ENCODE assay signal across 12 cellular contexts in the genomic region with DNA sequence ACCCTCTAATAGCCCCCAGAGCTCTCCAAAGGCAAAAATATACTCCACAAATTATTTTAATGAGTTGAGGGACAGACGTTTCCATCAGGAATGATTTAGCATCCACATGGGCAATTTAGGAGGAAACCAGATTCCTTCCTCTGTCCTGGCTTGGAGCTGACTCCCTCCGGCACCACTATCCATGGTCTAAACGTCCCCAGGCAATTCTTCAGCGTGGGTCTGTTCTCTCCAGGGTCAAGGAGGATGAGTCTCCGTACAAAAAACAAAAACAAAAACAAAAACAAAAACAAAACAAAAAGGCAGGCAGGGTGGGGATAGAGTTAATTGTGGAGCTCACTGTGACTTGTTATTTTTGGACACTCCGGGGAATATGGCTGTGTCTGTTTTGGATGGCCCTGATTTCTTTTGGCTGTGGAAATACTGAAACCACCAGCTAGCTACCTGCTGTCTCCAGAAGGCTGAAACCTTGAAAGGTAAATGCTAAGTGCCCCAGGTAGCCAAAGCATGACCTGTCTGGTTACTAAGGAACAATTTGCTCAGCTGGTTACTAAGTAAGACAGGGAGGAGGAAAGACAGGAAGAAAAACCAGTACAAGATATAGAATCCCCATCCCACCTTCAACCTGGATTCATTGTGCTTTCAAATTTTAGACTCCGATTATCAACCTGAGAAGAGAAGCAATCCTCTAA.
"Had no signal": no experiment of that assay in that cellular context is flagged by ENCODE, and none has a peak within 500 bp of the region (broad histone marks: within the 10 kb centered on the region; RNA-seq: fewer than 3 reads in every experiment).

No MANE protein-coding gene starts in this region.

- H3K27ac Mint-ChIP-seq: activated CD4-positive, alpha-beta memory T cell treated with anti-CD3 and anti-CD28 coated beads, Interleukin-2, amount 10 ng/mL, durations not matched to agents 7 days and 5 days; activated naive CD8-positive, alpha-beta T cell treated with anti-CD3 and anti-CD28 coated beads, Interleukin-2, amount 10 ng/mL, durations not matched to agents 7 days and 5 days; stimulated activated naive CD8-positive, alpha-beta T cell treated with anti-CD3 and anti-CD28 coated beads, Interleukin-15, amount 100 ng/mL, for 72 hours had no signal

- DNase-seq: activated CD4-positive, alpha-beta memory T cell treated with anti-CD3 and anti-CD28 coated beads, Interleukin-2, amount 10 ng/mL, durations not matched to agents 7 days and 5 days; activated CD8-positive, alpha-beta memory T cell treated with anti-CD3 and anti-CD28 coated beads, Interleukin-2, amount 50 U/mL, for 48 hours; activated naive CD8-positive, alpha-beta T cell treated with anti-CD3 and anti-CD28 coated beads, Interleukin-2, amount 10 ng/mL, durations not matched to agents 7 days and 5 days; anterior cingulate cortex; dorsolateral prefrontal cortex; foreskin keratinocyte; head of caudate nucleus; left ventricle myocardium inferior; mesenchymal stem cell; stimulated activated CD4-positive, alpha-beta T cell treated with anti-CD3 and anti-CD28 coated beads, Interleukin-4, amount 100 ng/mL, for 1 hour; stimulated activated naive CD8-positive, alpha-beta T cell treated with anti-CD3 and anti-CD28 coated beads, Interleukin-15, amount 100 ng/mL, for 72 hours; testis had no signal

- H3K27ac ChIP-seq: dorsolateral prefrontal cortex, foreskin keratinocyte, left ventricle myocardium inferior, testis had no signal

- H3K36me3 Mint-ChIP-seq: activated naive CD8-positive, alpha-beta T cell treated with anti-CD3 and anti-CD28 coated beads, Interleukin-2, amount 10 ng/mL, durations not matched to agents 7 days and 5 days had no signal

- H3K9me3 Mint-ChIP-seq: activated CD4-positive, alpha-beta memory T cell treated with anti-CD3 and anti-CD28 coated beads, Interleukin-2, amount 10 ng/mL, durations not matched to agents 7 days and 5 days; activated naive CD8-positive, alpha-beta T cell treated with anti-CD3 and anti-CD28 coated beads, Interleukin-2, amount 10 ng/mL, durations not matched to agents 7 days and 5 days had no signal

- H3K4me1 Mint-ChIP-seq: activated CD4-positive, alpha-beta memory T cell treated with anti-CD3 and anti-CD28 coated beads, Interleukin-2, amount 10 ng/mL, durations not matched to agents 7 days and 5 days; activated naive CD8-positive, alpha-beta T cell treated with anti-CD3 and anti-CD28 coated beads, Interleukin-2, amount 10 ng/mL, durations not matched to agents 7 days and 5 days; stimulated activated naive CD8-positive, alpha-beta T cell treated with anti-CD3 and anti-CD28 coated beads, Interleukin-15, amount 100 ng/mL, for 72 hours had no signal

- H3K4me1 ChIP-seq: foreskin keratinocyte, left ventricle myocardium inferior, testis had no signal

- ATAC-seq: foreskin keratinocyte; stimulated activated naive CD8-positive, alpha-beta T cell treated with anti-CD3 and anti-CD28 coated beads, Interleukin-15, amount 100 ng/mL, for 72 hours had no signal

- H3K27me3 Mint-ChIP-seq: activated CD4-positive, alpha-beta memory T cell treated with anti-CD3 and anti-CD28 coated beads, Interleukin-2, amount 10 ng/mL, durations not matched to agents 7 days and 5 days; activated naive CD8-positive, alpha-beta T cell treated with anti-CD3 and anti-CD28 coated beads, Interleukin-2, amount 10 ng/mL, durations not matched to agents 7 days and 5 days; stimulated activated naive CD8-positive, alpha-beta T cell treated with anti-CD3 and anti-CD28 coated beads, Interleukin-15, amount 100 ng/mL, for 72 hours had no signal

- H3K9me3 ChIP-seq: testis had no signal

- H3K36me3 ChIP-seq: left ventricle myocardium inferior had no signal

- H3K4me3 Mint-ChIP-seq: activated CD4-positive, alpha-beta memory T cell treated with anti-CD3 and anti-CD28 coated beads, Interleukin-2, amount 10 ng/mL, durations not matched to agents 7 days and 5 days; activated naive CD8-positive, alpha-beta T cell treated with anti-CD3 and anti-CD28 coated beads, Interleukin-2, amount 10 ng/mL, durations not matched to agents 7 days and 5 days; stimulated activated naive CD8-positive, alpha-beta T cell treated with anti-CD3 and anti-CD28 coated beads, Interleukin-15, amount 100 ng/mL, for 72 hours had no signal

- H3K4me3 ChIP-seq: dorsolateral prefrontal cortex, left ventricle myocardium inferior, testis had no signal

- H3K27me3 ChIP-seq: dorsolateral prefrontal cortex, foreskin keratinocyte, testis had no signal
